23 cellular contexts compared by ENCODE assay signal in the genomic region with DNA sequence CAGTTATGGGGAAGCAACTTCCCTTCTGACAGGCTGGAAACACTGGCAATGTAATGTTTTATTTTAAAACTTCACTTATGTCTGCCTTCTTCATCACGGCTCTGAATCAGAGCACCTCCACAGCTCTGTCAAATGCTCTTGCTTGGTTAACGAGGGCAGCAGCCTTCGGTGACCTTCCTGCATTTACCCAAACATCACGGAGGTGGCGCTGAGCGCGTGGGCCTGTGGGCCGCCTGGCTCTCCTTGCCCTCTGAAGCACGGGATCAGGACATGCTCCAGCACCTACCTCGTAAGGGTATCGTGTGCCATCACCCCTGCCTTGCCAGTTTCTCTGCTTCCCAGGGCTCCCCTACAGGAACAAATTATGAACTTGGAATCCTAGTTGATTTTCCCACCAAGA.
DNase-seq lines count a peak whose midpoint lies in the region; ATAC-seq, FAIRE-seq and TF ChIP-seq lines count a peak whose summit lies in the region.
"Had no signal": no experiment of that assay in that cellular context is flagged by ENCODE, and none has a peak within 500 bp of the region (broad histone marks: within the 10 kb centered on the region; RNA-seq: fewer than 3 reads in every experiment).

No MANE protein-coding gene starts in this region.

- peak; percentile 20 for DNase-seq in NCI-H2107 (lab: John Stamatoyannopoulos, UW)
- DNase-seq in NCI-H2107 treated with DMSO at 0.1 percent for 48 hours (lab: John Stamatoyannopoulos, UW; ENCODE audit: unreplicated experiment), result no peak
- peak; percentile 94 for DNase-seq in NCI-H510A treated with DMSO at 0.1 percent for 48 hours (lab: John Stamatoyannopoulos, UW)
- peak in 1 of 2 experiments; percentile 61 for DNase-seq in H1 (ENCODE audit: low read depth in 1 of 2, low spot score in 2 of 2)
- DNase-seq in neuronal stem cell (ENCODE audit: low spot score), result no peak
- DNase-seq in A172 (ENCODE audit: low spot score), result no peak
- DNase-seq: activated CD4-positive, CD25-positive, alpha-beta regulatory T cell treated with anti-CD3 and anti-CD28 coated beads, Interleukin-2, amount 50 U/mL, for 72 hours; activated CD8-positive, alpha-beta T cell treated with anti-CD3 and anti-CD28 coated beads, Interleukin-2, amount 10 ng/mL, durations not matched to agents 7 days and 5 days; activated naive CD4-positive, alpha-beta T cell treated with anti-CD3 and anti-CD28 coated beads for 36 hours; activated T-cell treated with anti-CD3 and anti-CD28 coated beads, Interleukin-2, amount 50 U/mL, for 24 hours; caudate nucleus; foreskin keratinocyte; ovary; sigmoid colon had no signal

- H3K9ac ChIP-seq in H1 (replicated peaks in 1 of 4; ENCODE audit: extremely low read depth in 1 of 4, low read depth in 3 of 4, low read length in 3 of 4), result no peak overlapping the region
- no peak overlapping the region for H3K9ac ChIP-seq in neuronal stem cell (ENCODE audit: low read depth, low read length, poor library complexity)
- H3K9ac ChIP-seq: BLaER1 treated with 17β-estradiol and CSF1 and Interleukin-3, amounts not matched to agents 10 nM and 100 nM; KMS-11 had no signal

- H3K14ac ChIP-seq in H1 (ENCODE audit: insufficient read length) (no peak overlapping the region), neuronal stem cell (ENCODE audit: low read length) (no peak overlapping the region)

- peaks cover 5 to 20% (median 13%) of the 10 kb centered on the region in 4 experiments for H3K4me1 ChIP-seq in H1 (replicated peaks in 1 of 4; ENCODE audit: control insufficient read depth in 3 of 4, insufficient read depth in 4 of 4, low read length in 3 of 4)
- H3K4me1 ChIP-seq in neuronal stem cell (ENCODE audit: control insufficient read depth in 2 of 2, insufficient read depth in 1 of 2, low read depth in 1 of 2, low read length in 2 of 2), result peaks cover 10 to 12% of the 10 kb centered on the region in 2 donors
- H3K4me1 ChIP-seq: A549, foreskin keratinocyte, sigmoid colon had no signal

- peak in 2 of 3 experiments; percentile 35 to 58; a peak in 2 of 4 replicates for TF ChIP-seq CTCF in H1 (IDR thresholded peaks at IDR 0.05; ENCODE audit: control extremely low read depth in 1 of 3, insufficient read depth in 1 of 3, low read depth in 1 of 3, low read length in 3 of 3)

- H3K4me2 ChIP-seq in H1 (ENCODE audit: insufficient read depth in 1 of 2, low read depth in 2 of 2, low read length in 2 of 2) (no peak overlapping the region), neuronal stem cell (ENCODE audit: insufficient read depth, low read length, poor library complexity, severe bottlenecking) (no peak overlapping the region)
- H3K4me2 ChIP-seq: A549; BLaER1 treated with 17β-estradiol and CSF1 and Interleukin-3, amounts not matched to agents 10 nM and 100 nM; hepatocyte; KMS-11 had no signal

- no peak overlapping the region for H3K27ac ChIP-seq in H1 (ENCODE audit: low read depth, low read length)
- no peak overlapping the region for H3K27ac ChIP-seq in neuronal stem cell (replicated peaks; ENCODE audit: low read length)
- H3K27ac ChIP-seq: A549; BLaER1 treated with 17β-estradiol and CSF1 and Interleukin-3, amounts not matched to agents 10 nM and 100 nM; foreskin keratinocyte; hepatocyte; KMS-11; ovary; sigmoid colon had no signal

- WGBS in H1 (ENCODE audit: extremely low coverage in 1 of 2, insufficient coverage in 1 of 2, insufficient read length in 1 of 2, insufficient replicate concordance in 2 of 2, low coverage in 1 of 2, low lambda C conversion rate in 2 of 2, missing lambda C conversion rate in 1 of 2), 2 experiments, result 64% methylated on average over 11 of the region's 11 CpGs; no CpG with 5 or more reads in 1 of the 2 experiments
- no CpG with 5 or more reads among the region's 11 CpGs for WGBS in neuronal stem cell (ENCODE audit: extremely low coverage in 2 of 2, insufficient read length in 2 of 2, insufficient replicate concordance in 1 of 2), 2 donors

- H3K27me3 ChIP-seq in H1 (replicated peaks in 1 of 4; ENCODE audit: control insufficient read depth in 3 of 4, extremely low read depth in 1 of 4, insufficient read depth in 3 of 4, low read length in 3 of 4) (no peaks in the 10 kb centered on the region; a peak in 1 of 7 replicates), neuronal stem cell (ENCODE audit: control insufficient read depth in 3 of 3, insufficient read depth in 3 of 3, low read depth in 1 of 3, low read length in 3 of 3) (no peaks in the 10 kb centered on the region)
- H3K27me3 ChIP-seq: BLaER1 treated with 17β-estradiol and CSF1 and Interleukin-3, amounts not matched to agents 10 nM and 100 nM; foreskin keratinocyte; ovary had no signal

- no peak for TF ChIP-seq EP300 in H1 (IDR thresholded peaks at IDR 0.05; ENCODE audit: borderline replicate concordance in 1 of 2, low read depth in 2 of 2, low read length in 2 of 2)

- H2BK20ac ChIP-seq in H1 (ENCODE audit: low read length), result 0 out of 2 replicates have a peak overlapping the region, but pooled peaks have one; percentile 6

- no peak for FAIRE-seq in H1 (lab: Jason Lieb, UNC)
- FAIRE-seq: A549, keratinocyte, RCC 7860 had no signal

- H3K79me1 ChIP-seq in H1 (ENCODE audit: low read depth, low read length) (no peaks in the 10 kb centered on the region), neuronal stem cell (ENCODE audit: low read depth, low read length) (no peaks in the 10 kb centered on the region)

- no peaks in the 10 kb centered on the region for H3K36me3 ChIP-seq in H1 (ENCODE audit: control insufficient read depth in 2 of 4, insufficient read depth in 4 of 4, low read length in 3 of 4)
- H3K36me3 ChIP-seq in neuronal stem cell (replicated peaks in 1 of 2; ENCODE audit: control insufficient read depth in 2 of 2, insufficient read depth in 2 of 2, low read length in 2 of 2), result no peaks in the 10 kb centered on the region
- H3K36me3 ChIP-seq: BLaER1 treated with 17β-estradiol and CSF1 and Interleukin-3, amounts not matched to agents 10 nM and 100 nM; ovary; sigmoid colon had no signal

- H3K9me3 ChIP-seq in H1 (ENCODE audit: insufficient read depth in 2 of 2, low read depth in 1 of 2, low read length in 1 of 2) (no peaks in the 10 kb centered on the region), neuronal stem cell (replicated peaks in 1 of 2; ENCODE audit: control insufficient read depth in 2 of 2, insufficient read depth in 1 of 2, low read depth in 1 of 2, low read length in 2 of 2) (peaks cover 0 to 6% of the 10 kb centered on the region in 2 donors)
- H3K9me3 ChIP-seq: A549; BLaER1 treated with 17β-estradiol and CSF1 and Interleukin-3, amounts not matched to agents 10 nM and 100 nM; ovary; sigmoid colon had no signal

- peak; percentile 65 to 72 for TF ChIP-seq RAD21 in H1 (IDR thresholded peaks at IDR 0.05 in 1 of 2, conservative IDR thresholded peaks at IDR 0.05 in 1 of 2; ENCODE audit: low read depth in 2 of 2, low read length in 2 of 2)

- POLR2A ChIA-PET in H1 (lab: Charles Lee; ENCODE audit: partially characterized antibody), result no interaction called here

- ATAC-seq in GM21360 (IDR thresholded peaks at IDR 0.05; ENCODE audit: unreplicated experiment) (no peak), GM21423 (IDR thresholded peaks at IDR 0.05; ENCODE audit: unreplicated experiment) (no peak)
- ATAC-seq: A549; activated CD8-positive, alpha-beta T cell treated with anti-CD3 and anti-CD28 coated beads, Interleukin-2, amount 10 ng/mL, durations not matched to agents 7 days and 5 days; foreskin keratinocyte; SK-N-SH treated with all-trans-retinoic acid at 6 μM for 48 hours had no signal

- H3K18ac ChIP-seq in H1 (ENCODE audit: extremely low read depth, low read length) (no peak overlapping the region), neuronal stem cell (ENCODE audit: low read length) (no peak overlapping the region)

- H4K20me1 ChIP-seq in H1 (replicated peaks in 1 of 2; ENCODE audit: control insufficient read depth in 1 of 2, insufficient read depth in 2 of 2, low read length in 2 of 2), result no peaks in the 10 kb centered on the region
- H4K20me1 ChIP-seq: BLaER1 treated with 17β-estradiol and CSF1 and Interleukin-3, amounts not matched to agents 10 nM and 100 nM had no signal

- H2AFZ ChIP-seq in H1 (ENCODE audit: low read length), result no peak overlapping the region
- peak overlapping the region; percentile 79 for H2AFZ ChIP-seq in neuronal stem cell (ENCODE audit: low read length)
- H2AFZ ChIP-seq: hepatocyte had no signal

- H2BK12ac ChIP-seq in H1 (ENCODE audit: low read depth, low read length), result 0 out of 2 replicates have a peak overlapping the region, but pooled peaks have one; percentile 6
- no peak overlapping the region for H2BK12ac ChIP-seq in neuronal stem cell (ENCODE audit: low read length)

- H3K23me2 ChIP-seq in H1 (ENCODE audit: low read depth, low read length), result no peaks in the 10 kb centered on the region

- H3K4ac ChIP-seq in H1 (replicated peaks; ENCODE audit: insufficient read length, low read depth, low read length) (no peak overlapping the region), neuronal stem cell (ENCODE audit: low read length) (no peak overlapping the region)

- H4K91ac ChIP-seq in H1 (replicated peaks; ENCODE audit: insufficient read length, low read length), result peak overlapping the region; percentile 27
- no peak overlapping the region for H4K91ac ChIP-seq in neuronal stem cell (ENCODE audit: low read depth, low read length, poor library complexity)

- no peak overlapping the region for H3K23ac ChIP-seq in H1 (ENCODE audit: insufficient read length)
- H3K23ac ChIP-seq in neuronal stem cell (ENCODE audit: low read depth, low read length, poor library complexity), result no peak overlapping the region

- no peak overlapping the region for H4K5ac ChIP-seq in H1 (ENCODE audit: insufficient read length, low read depth, low read length)

- no peak for TF ChIP-seq POLR2A in H1 (IDR thresholded peaks at IDR 0.05; ENCODE audit: control extremely low read depth in 1 of 2, low read depth in 2 of 2, low read length in 2 of 2)

- H3K4me3 ChIP-seq in H1 (ENCODE audit: extremely low read depth in 1 of 4, insufficient read depth in 2 of 4, low read depth in 3 of 4, low read length in 4 of 4), result no peak overlapping the region
- no peak overlapping the region for H3K4me3 ChIP-seq in neuronal stem cell (ENCODE audit: low read length in 2 of 2)
- H3K4me3 ChIP-seq: A549; BLaER1 treated with 17β-estradiol and CSF1 and Interleukin-3, amounts not matched to agents 10 nM and 100 nM; hepatocyte; ovary; sigmoid colon had no signal

- H3K56ac ChIP-seq in H1 (replicated peaks; ENCODE audit: insufficient read length, low read depth, low read length), result no peak overlapping the region

- H2AK5ac ChIP-seq in H1 (ENCODE audit: low read depth, low read length) (no peak overlapping the region), neuronal stem cell (ENCODE audit: low read depth, low read length) (no peak overlapping the region)

- no peak overlapping the region for H4K8ac ChIP-seq in H1 (ENCODE audit: extremely low read depth, insufficient read depth, low read length)
- no peak overlapping the region for H4K8ac ChIP-seq in neuronal stem cell (ENCODE audit: low read depth, low read length)

- no peaks in the 10 kb centered on the region for H3K79me2 ChIP-seq in H1 (ENCODE audit: control insufficient read depth in 1 of 2, insufficient read depth in 2 of 2, low read length in 2 of 2)
- H3K79me2 ChIP-seq: hepatocyte had no signal

- CTCF ChIA-PET in H1 (lab: Charles Lee; ENCODE audit: partially characterized antibody), result interaction anchor here (0.7 to 2.1 kb wide), 9 partner anchors 10 to 155 kb away, joined by 3 to 7 read pairs (median 4); no protein-coding TSS in a partner anchor

- H2BK120ac ChIP-seq in H1 (replicated peaks; ENCODE audit: low read depth, low read length) (no peak overlapping the region), neuronal stem cell (ENCODE audit: low read depth, low read length) (no peak overlapping the region)

- H2BK5ac ChIP-seq in H1 (ENCODE audit: low read depth, low read length) (no peak overlapping the region), neuronal stem cell (ENCODE audit: low read length) (no peak overlapping the region)

- H2BK15ac ChIP-seq in H1 (ENCODE audit: low read length), result no peak overlapping the region
- H2BK15ac ChIP-seq in neuronal stem cell (ENCODE audit: low read length), result no peak overlapping the region

Comparison
In these comparisons a context has a peak if more than half of its experiments do, and no peak if none do; other contexts are left out.
1. DNase-seq: peak in NCI-H2107 (single experiment) and NCI-H510A treated with DMSO at 0.1 percent for 48 hours (single experiment); none in NCI-H2107 treated with DMSO at 0.1 percent for 48 hours (single experiment), neuronal stem cell (single experiment) and A172 (single experiment).